In genomic region chr2:145460151-145460550, GRCh38 we compare ENCODE assay signal across 27 cellular contexts.
DNase-seq lines count a peak whose midpoint lies in the region; ATAC-seq and TF ChIP-seq lines count a peak whose summit lies in the region.
"Had no signal": no experiment of that assay in that cellular context is flagged by ENCODE, and none has a peak within 500 bp of the region (broad histone marks: within the 10 kb centered on the region; RNA-seq: fewer than 3 reads in every experiment).

No MANE protein-coding gene starts in this region.

- H4K8ac ChIP-seq in mesenchymal stem cell (ENCODE audit: low read length), result no peak overlapping the region

- H2AFZ ChIP-seq in mesenchymal stem cell (ENCODE audit: low read depth, low read length), result no peak overlapping the region

- no peaks in the 10 kb centered on the region for H3K36me3 ChIP-seq in brain microvascular endothelial cell (replicated peaks)
- no peaks in the 10 kb centered on the region for H3K36me3 ChIP-seq in mesenchymal stem cell (ENCODE audit: control insufficient read depth in 1 of 2, insufficient read depth in 2 of 2, low read depth in 1 of 2, low read length in 2 of 2)
- no peaks in the 10 kb centered on the region for H3K36me3 ChIP-seq in lower lobe of right lung
- H3K36me3 ChIP-seq: ovary, spleen, tibial artery had no signal

- no peak overlapping the region for H4K91ac ChIP-seq in mesenchymal stem cell (ENCODE audit: low read length)

- intact Hi-C loops in lower lobe of right lung (cut with DNase I), result no loop called here

- no peaks in the 10 kb centered on the region for H3K79me1 ChIP-seq in mesenchymal stem cell (replicated peaks; ENCODE audit: low read length, poor library complexity, severe bottlenecking)

- H3K27ac ChIP-seq in brain microvascular endothelial cell, result no peak overlapping the region
- no peak overlapping the region for H3K27ac ChIP-seq in mesenchymal stem cell (ENCODE audit: low read length, poor library complexity, severe bottlenecking)
- no peak overlapping the region for H3K27ac ChIP-seq in lower lobe of right lung
- H3K27ac ChIP-seq: ovary, spleen, tibial artery had no signal

- DNase-seq in ELR (ENCODE audit: low read depth), result peak; percentile 80
- peak; percentile 84 for DNase-seq in LHCN-M2 (ENCODE audit: low read depth)
- peak; percentile 32 for DNase-seq in brain microvascular endothelial cell
- peak; percentile 32 for DNase-seq in mesenchymal stem cell
- DNase-seq in lower lobe of right lung, result no peak
- no peak for DNase-seq in AG08396 (ENCODE audit: low spot score)
- DNase-seq in stimulated activated CD4-positive, alpha-beta T cell treated with anti-CD3 and anti-CD28 coated beads, Interleukin-2, amount 100 ng/mL, for 48 hours, result no peak
- DNase-seq: activated CD4-positive, alpha-beta T cell treated with anti-CD3 and anti-CD28 coated beads for 36 hours; activated naive CD4-positive, alpha-beta T cell treated with anti-CD3 and anti-CD28 coated beads, Interleukin-2, amount 10 ng/mL, durations not matched to agents 7 days and 5 days; activated T-cell treated with anti-CD3 and anti-CD28 coated beads, Interleukin-2, amount 50 U/mL, for 72 hours; anterior cingulate cortex; CD4-positive, alpha-beta memory T cell; effector CD8-positive, alpha-beta T cell; H7; head of caudate nucleus; natural killer cell; NCI-H187 treated with DMSO at 0.1 percent for 48 hours; NCI-H2227 treated with DMSO at 0.1 percent for 48 hours; ovary; SHP77 treated with DMSO at 0.1 percent for 48 hours; spleen; stimulated activated CD4-positive, alpha-beta T cell treated with anti-CD3 and anti-CD28 coated beads, Interleukin-4, amount 100 ng/mL, for 24 hours; stimulated activated naive CD8-positive, alpha-beta T cell treated with anti-CD3 and anti-CD28 coated beads, Interleukin-15, Interleukin-2, amounts not matched to agents 100 U/mL and 50 U/mL, for 24 hours; T-cell; tibial artery had no signal

- WGBS in mesenchymal stem cell, result 0% methylated on average over 1 of the region's 1 CpG

- no peaks in the 10 kb centered on the region for H3K9me3 ChIP-seq in mesenchymal stem cell (ENCODE audit: control insufficient read depth, low read length)
- no peaks in the 10 kb centered on the region for H3K9me3 ChIP-seq in lower lobe of right lung
- H3K9me3 ChIP-seq: ovary, spleen, tibial artery had no signal

- H3K18ac ChIP-seq in mesenchymal stem cell (ENCODE audit: low read depth in 1 of 2, low read length in 2 of 2), result no peak overlapping the region

- no peak overlapping the region for H3K14ac ChIP-seq in mesenchymal stem cell (ENCODE audit: low read length in 2 of 2)

- TF ChIP-seq CTCF in brain microvascular endothelial cell (IDR thresholded peaks at IDR 0.05; ENCODE audit: low read depth, low read length, missing control alignments) (no peak), lower lobe of right lung (IDR thresholded peaks at IDR 0.05) (no peak)

- H3K27me3 ChIP-seq in brain microvascular endothelial cell (replicated peaks), result no peaks in the 10 kb centered on the region
- H3K27me3 ChIP-seq in mesenchymal stem cell (ENCODE audit: control insufficient read depth in 1 of 2, insufficient read depth in 1 of 2, low read length in 2 of 2), result no peaks in the 10 kb centered on the region
- H3K27me3 ChIP-seq in lower lobe of right lung (ENCODE audit: low read depth), result no peaks in the 10 kb centered on the region
- H3K27me3 ChIP-seq: ovary, spleen, tibial artery had no signal

- no peak overlapping the region for H2AK5ac ChIP-seq in mesenchymal stem cell (ENCODE audit: low read length, severe bottlenecking)

- no peak overlapping the region for H3K23ac ChIP-seq in mesenchymal stem cell (ENCODE audit: low read length in 2 of 2)

- no peak overlapping the region for H3K9ac ChIP-seq in mesenchymal stem cell (ENCODE audit: low read length)

- H2BK15ac ChIP-seq in mesenchymal stem cell (ENCODE audit: low read depth, poor library complexity, severe bottlenecking), result no peak overlapping the region

- H2BK5ac ChIP-seq in mesenchymal stem cell (ENCODE audit: low read depth, low read length, poor library complexity, severe bottlenecking), result no peak overlapping the region

- H3K4ac ChIP-seq in mesenchymal stem cell (ENCODE audit: low read depth in 1 of 2, low read length in 2 of 2), result no peak overlapping the region

- in situ Hi-C loops in brain microvascular endothelial cell (cut with HindIII; ENCODE audit: low pct_ligation_motif_present, low sequenced_read_pairs), result no loop called here

- H3K4me3 ChIP-seq in brain microvascular endothelial cell (ENCODE audit: low read depth, low read length) (no peak overlapping the region), mesenchymal stem cell (ENCODE audit: insufficient read depth in 1 of 2, low read depth in 1 of 2, low read length in 2 of 2) (no peak overlapping the region), lower lobe of right lung (no peak overlapping the region)
- H3K4me3 ChIP-seq: ovary, spleen, tibial artery had no signal

- no peak overlapping the region for H2BK120ac ChIP-seq in mesenchymal stem cell (ENCODE audit: low read depth, low read length)

- no peak overlapping the region for H2BK12ac ChIP-seq in mesenchymal stem cell (ENCODE audit: low read length in 2 of 2)

- no peak overlapping the region for H3K4me2 ChIP-seq in mesenchymal stem cell (ENCODE audit: low read length, poor library complexity, severe bottlenecking)

- H3K4me1 ChIP-seq in mesenchymal stem cell (ENCODE audit: control insufficient read depth, insufficient read depth, low read depth, low read length), result no peaks in the 10 kb centered on the region
- no peaks in the 10 kb centered on the region for H3K4me1 ChIP-seq in lower lobe of right lung
- H3K4me1 ChIP-seq: spleen had no signal

- ATAC-seq in GM18867 (IDR thresholded peaks at IDR 0.05; ENCODE audit: unreplicated experiment) (no peak), lower lobe of right lung (no peak)
- ATAC-seq: activated CD4-positive, alpha-beta T cell treated with anti-CD3 and anti-CD28 coated beads for 36 hours; activated T-cell treated with anti-CD3 and anti-CD28 coated beads, Interleukin-2, amount 50 U/mL, for 72 hours; esophagus mucosa; natural killer cell; stimulated activated naive CD8-positive, alpha-beta T cell treated with anti-CD3 and anti-CD28 coated beads, Interleukin-15, Interleukin-2, amounts not matched to agents 100 U/mL and 50 U/mL, for 24 hours; T-cell had no signal

Comparison
In these comparisons a context has a peak if more than half of its experiments do, and no peak if none do; other contexts are left out.
1. DNase-seq: peak in ELR (single experiment), LHCN-M2 (single experiment), brain microvascular endothelial cell (single experiment) and mesenchymal stem cell (single experiment); none in lower lobe of right lung (single experiment), AG08396 (single experiment) and stimulated activated CD4-positive, alpha-beta T cell treated with anti-CD3 and anti-CD28 coated beads, Interleukin-2, amount 100 ng/mL, for 48 hours (0 of 2).